ENCODE assay signal across 1 cellular context in genomic region chr17:68600881-68601564, GRCh38.
TF ChIP-seq lines count a peak whose summit lies in the region.

Gene FAM20A (minus strand): TSS chr17:68601367. CDS start chr17:68600666, 701 bp downstream.

TF ChIP-seq in H1, 55 proteins besides CTCF, POLR2A, EP300 and RAD21 (continued from another document):
- TF ChIP-seq ASH2L (IDR thresholded peaks at IDR 0.05; ENCODE audit: low read length) (no peak), CBX8 (IDR thresholded peaks at IDR 0.05; ENCODE audit: borderline replicate concordance, low read depth, low read length) (no peak)
